In the genomic region with DNA sequence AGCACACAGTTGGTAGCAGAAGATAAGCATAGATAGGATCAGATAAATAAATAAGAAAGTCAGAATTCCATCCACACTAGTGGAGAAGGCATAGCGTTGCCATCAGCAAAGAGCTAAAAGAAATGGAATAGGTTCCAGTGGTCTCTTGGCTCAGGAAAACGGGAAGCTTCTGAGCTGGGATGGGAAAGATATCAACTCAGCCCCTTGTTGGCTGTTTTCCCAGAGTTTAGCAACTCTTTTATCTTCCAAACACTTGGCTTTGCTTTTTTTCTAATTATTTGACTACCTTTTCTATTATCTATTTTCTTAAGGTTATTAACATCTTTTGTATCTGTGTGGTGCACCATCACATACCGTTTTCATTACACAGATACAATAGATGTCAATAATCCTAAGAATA, we compare ENCODE assay signal across 27 cellular contexts.
DNase-seq lines count a peak whose midpoint lies in the region; ATAC-seq and TF ChIP-seq lines count a peak whose summit lies in the region.
"Had no signal": no experiment of that assay in that cellular context is flagged by ENCODE, and none has a peak within 500 bp of the region (broad histone marks: within the 10 kb centered on the region; RNA-seq: fewer than 3 reads in every experiment).

No MANE protein-coding gene starts in this region.

- no peak overlapping the region for H3K27ac Mint-ChIP-seq in activated naive CD8-positive, alpha-beta T cell treated with anti-CD3 and anti-CD28 coated beads, Interleukin-2, amount 50 U/mL, for 24 hours
- H3K27ac Mint-ChIP-seq in activated T-helper 17 cell treated with anti-CD3 and anti-CD28 coated beads, Interleukin-2, amount 50 U/mL, for 72 hours: no peak overlapping the region
- H3K27ac Mint-ChIP-seq: activated CD8-positive, alpha-beta T cell treated with anti-CD3 and anti-CD28 coated beads, Interleukin-2, amount 10 ng/mL, durations not matched to agents 7 days and 5 days; B cell; CD8-positive, alpha-beta T cell; naive B cell; stimulated activated naive CD8-positive, alpha-beta T cell treated with anti-CD3 and anti-CD28 coated beads, Interleukin-15, amount 100 ng/mL, for 72 hours; T-helper 1 cell treated with Interleukin-12 subunit alpha and Interleukin-12 subunit beta and Interleukin-4 antibody, amounts not matched to agents 30 μg/mL and 1 μg/mL, for 36 hours had no signal

- H3K4me1 ChIP-seq in right atrium auricular region: peaks cover 0 to 17% of the 10 kb centered on the region in 2 donors
- peaks cover 30% of the 10 kb centered on the region for H3K4me1 ChIP-seq in left ventricle myocardium inferior
- peaks cover 24 to 31% of the 10 kb centered on the region in 2 donors for H3K4me1 ChIP-seq in adrenal gland (replicated peaks in 1 of 2)
- H3K4me1 ChIP-seq in mucosa of descending colon (ENCODE audit: low read depth): no peaks in the 10 kb centered on the region
- H3K4me1 ChIP-seq: uterus had no signal

- peaks cover 3% of the 10 kb centered on the region for H3K9me3 Mint-ChIP-seq in activated naive CD8-positive, alpha-beta T cell treated with anti-CD3 and anti-CD28 coated beads, Interleukin-2, amount 50 U/mL, for 24 hours
- H3K9me3 Mint-ChIP-seq in activated T-helper 17 cell treated with anti-CD3 and anti-CD28 coated beads, Interleukin-2, amount 50 U/mL, for 72 hours: no peaks in the 10 kb centered on the region
- H3K9me3 Mint-ChIP-seq: CD8-positive, alpha-beta T cell; T-helper 1 cell treated with Interleukin-12 subunit alpha and Interleukin-12 subunit beta and Interleukin-4 antibody, amounts not matched to agents 30 μg/mL and 1 μg/mL, for 36 hours had no signal

- no peaks in the 10 kb centered on the region for H3K27me3 Mint-ChIP-seq in activated naive CD8-positive, alpha-beta T cell treated with anti-CD3 and anti-CD28 coated beads, Interleukin-2, amount 50 U/mL, for 24 hours
- no peaks in the 10 kb centered on the region for H3K27me3 Mint-ChIP-seq in activated T-helper 17 cell treated with anti-CD3 and anti-CD28 coated beads, Interleukin-2, amount 50 U/mL, for 72 hours
- H3K27me3 Mint-ChIP-seq: B cell; naive B cell; stimulated activated naive CD8-positive, alpha-beta T cell treated with anti-CD3 and anti-CD28 coated beads, Interleukin-15, amount 100 ng/mL, for 72 hours had no signal

- DNase-seq in right atrium auricular region (ENCODE audit: low spot score) (no peak), left ventricle myocardium inferior (no peak), adrenal gland (peak in 1 of 7 donors; percentile 9), fibroblast of villous mesenchyme (ENCODE audit: low read depth) (peak; percentile 25), mucosa of descending colon (no peak)
- no peak for DNase-seq in activated effector memory CD4-positive, alpha-beta T cell treated with anti-CD3 and anti-CD28 coated beads, Interleukin-2, amount 50 U/mL, for 16 hours
- no peak for DNase-seq in activated naive CD8-positive, alpha-beta T cell treated with anti-CD3 and anti-CD28 coated beads, Interleukin-2, amount 50 U/mL, for 24 hours
- DNase-seq: 8988T; activated CD8-positive, alpha-beta T cell treated with anti-CD3 and anti-CD28 coated beads, Interleukin-2, amount 10 ng/mL, durations not matched to agents 7 days and 5 days; activated effector memory CD4-positive, alpha-beta T cell treated with Interleukin-2 at 50 U/mL for 16 hours; activated T-cell treated with anti-CD3 and anti-CD28 coated beads for 4 hours; CD8-positive, alpha-beta T cell; DMS 273 treated with DMSO at 0.1 percent for 48 hours; naive B cell; NCI-H1105 treated with DMSO at 0.1 percent for 48 hours; NCI-H1930; small intestine; stimulated activated CD4-positive, alpha-beta T cell treated with anti-CD3 and anti-CD28 coated beads, Interleukin-1b, Interleukin-23, amount 100 ng/mL, for 48 hours; stimulated activated CD8-positive, alpha-beta memory T cell treated with anti-CD3 and anti-CD28 coated beads, Interleukin-4, amount 100 ng/mL, for 48 hours; stimulated activated naive CD8-positive, alpha-beta T cell treated with anti-CD3 and anti-CD28 coated beads, Interleukin-15, amount 100 ng/mL, for 72 hours; uterus had no signal

- H3K4me3 Mint-ChIP-seq in activated naive CD8-positive, alpha-beta T cell treated with anti-CD3 and anti-CD28 coated beads, Interleukin-2, amount 50 U/mL, for 24 hours: no peak overlapping the region
- H3K4me3 Mint-ChIP-seq in activated T-helper 17 cell treated with anti-CD3 and anti-CD28 coated beads, Interleukin-2, amount 50 U/mL, for 72 hours: no peak overlapping the region
- H3K4me3 Mint-ChIP-seq: activated CD8-positive, alpha-beta T cell treated with anti-CD3 and anti-CD28 coated beads, Interleukin-2, amount 10 ng/mL, durations not matched to agents 7 days and 5 days; B cell; CD8-positive, alpha-beta T cell; naive B cell; stimulated activated naive CD8-positive, alpha-beta T cell treated with anti-CD3 and anti-CD28 coated beads, Interleukin-15, amount 100 ng/mL, for 72 hours; T-helper 1 cell treated with Interleukin-12 subunit alpha and Interleukin-12 subunit beta and Interleukin-4 antibody, amounts not matched to agents 30 μg/mL and 1 μg/mL, for 36 hours had no signal

- 26 to 33% (median 29%) methylated on average over 3 of the region's 3 CpGs for WGBS in adrenal gland, 4 donors

- TF ChIP-seq CTCF in right atrium auricular region (IDR thresholded peaks at IDR 0.05) (no peak), left ventricle myocardium inferior (IDR thresholded peaks at IDR 0.05; ENCODE audit: borderline replicate concordance) (no peak), adrenal gland (IDR thresholded peaks at IDR 0.05) (no peak), fibroblast of villous mesenchyme (IDR thresholded peaks at IDR 0.05; ENCODE audit: insufficient read depth, low read depth, low read length) (no peak), mucosa of descending colon (IDR thresholded peaks at IDR 0.05) (no peak)

- H3K9me3 ChIP-seq in right atrium auricular region (no peaks in the 10 kb centered on the region), left ventricle myocardium inferior (replicated peaks) (no peaks in the 10 kb centered on the region), adrenal gland (replicated peaks in 1 of 3) (no peaks in the 10 kb centered on the region), mucosa of descending colon (no peaks in the 10 kb centered on the region)
- H3K9me3 ChIP-seq: uterus had no signal

- no peaks in the 10 kb centered on the region for H3K36me3 Mint-ChIP-seq in activated naive CD8-positive, alpha-beta T cell treated with anti-CD3 and anti-CD28 coated beads, Interleukin-2, amount 50 U/mL, for 24 hours (ENCODE audit: low read depth)
- H3K36me3 Mint-ChIP-seq in activated T-helper 17 cell treated with anti-CD3 and anti-CD28 coated beads, Interleukin-2, amount 50 U/mL, for 72 hours (ENCODE audit: low read depth): no peaks in the 10 kb centered on the region
- H3K36me3 Mint-ChIP-seq: CD8-positive, alpha-beta T cell; naive B cell had no signal

- H3K4me1 Mint-ChIP-seq in activated naive CD8-positive, alpha-beta T cell treated with anti-CD3 and anti-CD28 coated beads, Interleukin-2, amount 50 U/mL, for 24 hours: no peaks in the 10 kb centered on the region
- no peaks in the 10 kb centered on the region for H3K4me1 Mint-ChIP-seq in activated T-helper 17 cell treated with anti-CD3 and anti-CD28 coated beads, Interleukin-2, amount 50 U/mL, for 72 hours
- H3K4me1 Mint-ChIP-seq: B cell; naive B cell; stimulated activated naive CD8-positive, alpha-beta T cell treated with anti-CD3 and anti-CD28 coated beads, Interleukin-15, amount 100 ng/mL, for 72 hours had no signal

- H3K27ac ChIP-seq in right atrium auricular region: peak overlapping the region; percentile 62 to 72
- no peak overlapping the region for H3K27ac ChIP-seq in left ventricle myocardium inferior (replicated peaks)
- peak overlapping the region; percentile 35 to 80 (median 74) for H3K27ac ChIP-seq in adrenal gland
- H3K27ac ChIP-seq: brain microvascular endothelial cell, epithelial cell of prostate, hepatocyte, uterus had no signal

- no peaks in the 10 kb centered on the region for H3K27me3 ChIP-seq in right atrium auricular region
- no peaks in the 10 kb centered on the region for H3K27me3 ChIP-seq in left ventricle myocardium inferior (ENCODE audit: low read depth)
- H3K27me3 ChIP-seq in adrenal gland: no peaks in the 10 kb centered on the region
- H3K27me3 ChIP-seq: brain microvascular endothelial cell, hepatocyte, uterus had no signal

- ATAC-seq in activated naive CD8-positive, alpha-beta T cell treated with anti-CD3 and anti-CD28 coated beads, Interleukin-2, amount 50 U/mL, for 24 hours: no peak
- ATAC-seq in mucosa of descending colon: no peak
- ATAC-seq in activated T-helper 17 cell treated with anti-CD3 and anti-CD28 coated beads, Interleukin-2, amount 50 U/mL, for 72 hours (replicated peaks): no peak
- ATAC-seq: activated CD8-positive, alpha-beta T cell treated with anti-CD3 and anti-CD28 coated beads, Interleukin-2, amount 10 ng/mL, durations not matched to agents 7 days and 5 days; CD8-positive, alpha-beta T cell; stimulated activated naive CD8-positive, alpha-beta T cell treated with anti-CD3 and anti-CD28 coated beads, Interleukin-15, amount 100 ng/mL, for 72 hours had no signal

- H3K36me3 ChIP-seq in right atrium auricular region (no peaks in the 10 kb centered on the region), left ventricle myocardium inferior (no peaks in the 10 kb centered on the region), adrenal gland (replicated peaks in 1 of 2) (no peaks in the 10 kb centered on the region), mucosa of descending colon (ENCODE audit: low read depth) (no peaks in the 10 kb centered on the region)
- H3K36me3 ChIP-seq: brain microvascular endothelial cell, uterus had no signal

- intact Hi-C loops in left ventricle myocardium inferior (cut with micrococcal nuclease) (no loop called here), adrenal gland (cut with DNase I) (loop anchor here in 1 of 2 donors (10.0 kb wide), 1 partner anchor 404 kb away; no protein-coding TSS in a partner anchor), mucosa of descending colon (cut with DNase I, micrococcal nuclease) (no loop called here)

- TF ChIP-seq POLR2A in adrenal gland (IDR thresholded peaks at IDR 0.05): no peak

- H3K4me3 ChIP-seq in right atrium auricular region (no peak overlapping the region), left ventricle myocardium inferior (no peak overlapping the region), adrenal gland (no peak overlapping the region), fibroblast of villous mesenchyme (ENCODE audit: low read depth, low read length) (no peak overlapping the region), mucosa of descending colon (no peak overlapping the region)
- H3K4me3 ChIP-seq: hepatocyte, uterus had no signal
